8 cellular contexts compared by ENCODE assay signal in the genomic region with DNA sequence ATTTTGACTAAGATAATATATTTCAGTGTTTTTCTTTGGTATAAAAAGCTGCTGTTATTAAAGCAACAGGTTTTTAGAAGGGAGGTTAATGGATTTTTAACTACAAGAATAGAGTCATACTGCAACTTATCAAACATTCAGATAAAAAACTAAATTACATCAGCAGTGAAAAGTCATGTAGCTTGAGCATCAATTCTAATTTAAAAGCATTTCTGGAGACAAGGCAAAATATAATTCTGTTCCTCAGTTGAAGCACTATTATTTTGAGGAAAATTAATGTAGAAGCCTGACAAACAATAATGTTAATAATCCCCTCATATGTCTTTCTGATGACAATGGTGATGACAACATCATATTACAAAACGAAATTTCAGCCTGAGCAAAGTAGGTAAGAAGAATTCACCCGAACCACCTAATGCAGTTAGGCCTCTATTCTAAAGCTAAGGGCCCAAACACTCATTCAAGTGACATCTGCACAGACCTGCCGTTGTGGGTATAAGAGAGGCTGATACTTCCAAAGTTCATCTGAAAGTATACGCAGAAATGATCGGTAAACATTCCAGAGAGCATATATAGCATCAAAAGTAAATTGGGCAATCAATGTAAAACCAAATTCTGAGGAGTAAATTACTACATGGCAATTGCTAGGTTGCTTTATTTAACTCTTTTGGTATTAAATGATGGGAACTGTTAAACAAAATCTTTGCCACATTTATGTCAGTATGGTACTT. TPM values are rescaled to one million over a fixed set of nuclear protein-coding genes. Genes with fewer than 3 reads are reported as not detected.
"Had no signal": no experiment of that assay in that cellular context is flagged by ENCODE, and none has a peak within 500 bp of the region (broad histone marks: within the 10 kb centered on the region; RNA-seq: fewer than 3 reads in every experiment).

No MANE protein-coding gene starts in this region.

- FAIRE-seq: HTR-8/SVneo had no signal

- H3K36me3 Mint-ChIP-seq: IgD-negative memory B cell had no signal

- H2AFZ ChIP-seq: GM23248 had no signal

- DNase-seq: GM23248, GOT3, H7, HFFc6 had no signal

- ATAC-seq: HCT116 had no signal

- H3K4me3 Mint-ChIP-seq: HFFc6, IgD-negative memory B cell had no signal

- H3K27ac ChIP-seq: GM23248 had no signal

- H3K4me3 ChIP-seq: GM23248, HAP-1 had no signal

- H3K27me3 Mint-ChIP-seq: IgD-negative memory B cell had no signal

- H3K36me3 ChIP-seq: HAP-1 had no signal

- H3K9ac ChIP-seq: GM23248 had no signal

- H3K27ac Mint-ChIP-seq: HFFc6, IgD-negative memory B cell had no signal

- H3K4me1 Mint-ChIP-seq: IgD-negative memory B cell had no signal

RNA-seq across cellular contexts. Expression of a gene that starts 12.8 kb away (rescaled TPM):
- polyA plus RNA-seq: IgD-negative memory B cell had no signal
